ENCODE assay signal across 8 cellular contexts in genomic region chr7:6447589-6448210, GRCh38. TPM values are rescaled to one million over a fixed set of nuclear protein-coding genes. Genes with fewer than 3 reads are reported as not detected.
DNase-seq lines count a peak whose midpoint lies in the region; ATAC-seq, FAIRE-seq and TF ChIP-seq lines count a peak whose summit lies in the region.

TSS of gene DAGLB (minus strand) at chr7:6447954. CDS start at chr7:6447842, 112 bp downstream.

- no peak for FAIRE-seq in D721Med (lab: Jason Lieb, UNC)

- DNase-seq in D721Med (ENCODE audit: insufficient read length, low spot score) (peak; percentile 85), HuH-7.5 (ENCODE audit: low spot score) (peak; percentile 97), endothelial cell (ENCODE audit: low spot score) (peak; percentile 97), mesothelial cell of epicardium (ENCODE audit: low spot score in 2 of 2, unreplicated experiment in 2 of 2) (peak; percentile 93 to 99)
- peak; percentile 99 for DNase-seq in activated CD8-positive, alpha-beta memory T cell treated with anti-CD3 and anti-CD28 coated beads, Interleukin-2, amount 50 U/mL, for 48 hours
- DNase-seq in stimulated activated CD8-positive, alpha-beta memory T cell treated with anti-CD3 and anti-CD28 coated beads, Interleukin-15, amount 100 ng/mL, for 4 hours (ENCODE audit: low read depth in 2 of 2), result peak; percentile 85 to 90

- H3K4me3 ChIP-seq in OCI-LY3 (ENCODE audit: low read length), result peak within 1 kb of the TSS; percentile 95

- H3K79me2 ChIP-seq in OCI-LY3 (ENCODE audit: low read length), result peaks cover 38% of the 10 kb centered on the region

- peak within 1 kb of the TSS; percentile 35 for H3K27ac ChIP-seq in OCI-LY3 (ENCODE audit: low read length)

- H3K9me3 ChIP-seq in OCI-LY3 (ENCODE audit: insufficient read depth, low read length), result no peaks in the 10 kb centered on the region

- H2AFZ ChIP-seq in OCI-LY3 (ENCODE audit: low read depth, low read length), result peak within 1 kb of the TSS; percentile 19; the same call in 1 of the 2 replicates

- H3K4me1 ChIP-seq in OCI-LY3 (ENCODE audit: low read length), result no peaks in the 10 kb centered on the region

- H3K4me1 Mint-ChIP-seq in endothelial cell (ENCODE audit: unreplicated experiment), result peaks cover 8% of the 10 kb centered on the region
- peaks cover 5% of the 10 kb centered on the region for H3K4me1 Mint-ChIP-seq in mesothelial cell of epicardium

- peaks cover 16% of the 10 kb centered on the region for H3K36me3 ChIP-seq in OCI-LY3 (replicated peaks; ENCODE audit: low read depth, low read length)

- no peaks in the 10 kb centered on the region for H4K20me1 ChIP-seq in OCI-LY3 (ENCODE audit: insufficient read depth, low read length)

- ATAC-seq in GM21528 (IDR thresholded peaks at IDR 0.05; ENCODE audit: low FRiP score, unreplicated experiment), result peak; percentile 81

- no peaks in the 10 kb centered on the region for H3K27me3 ChIP-seq in OCI-LY3 (ENCODE audit: low read depth, low read length)

- peak within 1 kb of the TSS; percentile 90 for H3K9ac ChIP-seq in OCI-LY3 (ENCODE audit: low read length)

- peak within 1 kb of the TSS; percentile 96 for H3K4me3 Mint-ChIP-seq in endothelial cell (ENCODE audit: unreplicated experiment)
- H3K4me3 Mint-ChIP-seq in mesothelial cell of epicardium, result peak within 1 kb of the TSS; percentile 97

- H3K27ac Mint-ChIP-seq in endothelial cell (ENCODE audit: unreplicated experiment) (peak within 1 kb of the TSS; percentile 74), mesothelial cell of epicardium (peak within 1 kb of the TSS; percentile 96)

- H3K9me3 Mint-ChIP-seq in endothelial cell (ENCODE audit: unreplicated experiment) (no peaks in the 10 kb centered on the region), mesothelial cell of epicardium (no peaks in the 10 kb centered on the region)

- TF ChIP-seq CTCF in D721Med (IDR thresholded peaks at IDR 0.05; ENCODE audit: insufficient read depth, missing control alignments) (no peak), OCI-LY3 (IDR thresholded peaks at IDR 0.05; ENCODE audit: low read depth, low read length) (no peak), endothelial cell (IDR thresholded peaks at IDR 0.05; ENCODE audit: unreplicated experiment) (no peak), mesothelial cell of epicardium (IDR thresholded peaks at IDR 0.05; ENCODE audit: unreplicated experiment) (no peak)

- H3K36me3 Mint-ChIP-seq in endothelial cell (ENCODE audit: low read depth, unreplicated experiment) (peaks cover 9% of the 10 kb centered on the region), mesothelial cell of epicardium (peaks cover 12% of the 10 kb centered on the region)

- H3K27me3 Mint-ChIP-seq in endothelial cell (ENCODE audit: unreplicated experiment) (peaks cover 7% of the 10 kb centered on the region), mesothelial cell of epicardium (ENCODE audit: low read depth) (no peaks in the 10 kb centered on the region)

- peak within 1 kb of the TSS; percentile 91 for H3K4me2 ChIP-seq in OCI-LY3 (ENCODE audit: low read length)

RNA-seq across cellular contexts. Expression of gene DAGLB, which starts in this region (rescaled TPM):
- total RNA-seq in endothelial cell (ENCODE audit: unreplicated experiment) (27.2 TPM), mesothelial cell of epicardium (20.9 to 24.3 TPM (median 24.1 TPM) in 3 replicates)

Comparison
In these comparisons a context has a peak if more than half of its experiments do, and no peak if none do; other contexts are left out.
1. Peak in every context shown above with its lines: DNase-seq, ATAC-seq, H3K4me3 ChIP-seq and H3K27ac ChIP-seq.